14 cellular contexts compared by ENCODE assay signal in genomic region chr17:81338301-81339179, GRCh38. TPM values are rescaled to one million over a fixed set of nuclear protein-coding genes. Genes with fewer than 3 reads are reported as not detected.
DNase-seq lines count a peak whose midpoint lies in the region; ATAC-seq and TF ChIP-seq lines count a peak whose summit lies in the region.
"Had no signal": no experiment of that assay in that cellular context is flagged by ENCODE, and none has a peak within 500 bp of the region (broad histone marks: within the 10 kb centered on the region; RNA-seq: fewer than 3 reads in every experiment).

No MANE protein-coding gene starts in this region.

- H2AFZ ChIP-seq in GM23338, result no peak overlapping the region
- H2AFZ ChIP-seq in Karpas-422 (ENCODE audit: low read length), result no peak overlapping the region

- H3K9me3 Mint-ChIP-seq in GM23338, result no peaks in the 10 kb centered on the region; the same call in 2 of the 3 replicates

- H3K27ac ChIP-seq in GM23338 (ENCODE audit: low read depth) (no peak overlapping the region), VCaP (peak overlapping the region; percentile 100), left ventricle myocardium inferior (replicated peaks) (peak overlapping the region; percentile 96), rectal smooth muscle tissue (ENCODE audit: low read depth, low read length) (no peak overlapping the region), Karpas-422 (ENCODE audit: low read length) (no peak overlapping the region), WERI-Rb-1 (no peak overlapping the region)

- no peaks in the 10 kb centered on the region for H3K36me3 Mint-ChIP-seq in GM23338 (ENCODE audit: low read depth)
- H3K36me3 Mint-ChIP-seq: activated CD8-positive, alpha-beta memory T cell treated with anti-CD3 and anti-CD28 coated beads, Interleukin-2, amount 10 ng/mL, durations not matched to agents 7 days and 5 days had no signal

- no peak overlapping the region for H3K27ac Mint-ChIP-seq in GM23338
- H3K27ac Mint-ChIP-seq: activated CD8-positive, alpha-beta memory T cell treated with anti-CD3 and anti-CD28 coated beads, Interleukin-2, amount 10 ng/mL, durations not matched to agents 7 days and 5 days had no signal

- no peak for ATAC-seq in GM23338
- no peak for ATAC-seq in HG02973 (IDR thresholded peaks at IDR 0.05; ENCODE audit: unreplicated experiment)
- ATAC-seq: activated CD8-positive, alpha-beta memory T cell treated with anti-CD3 and anti-CD28 coated beads, Interleukin-2, amount 10 ng/mL, durations not matched to agents 7 days and 5 days; esophagus mucosa had no signal

- H3K27me3 ChIP-seq in GM23338 (ENCODE audit: insufficient read depth) (peaks cover 47% of the 10 kb centered on the region), left ventricle myocardium inferior (ENCODE audit: low read depth) (peaks cover 13% of the 10 kb centered on the region), rectal smooth muscle tissue (ENCODE audit: control insufficient read depth, insufficient read depth, low read length) (no peaks in the 10 kb centered on the region), Karpas-422 (ENCODE audit: low read length) (no peaks in the 10 kb centered on the region), WERI-Rb-1 (ENCODE audit: insufficient read depth, low read depth, severe bottlenecking) (peaks cover 34% of the 10 kb centered on the region)

- H3K79me2 ChIP-seq in GM23338 (replicated peaks; ENCODE audit: insufficient read depth) (peaks cover under 1% of the 10 kb centered on the region), Karpas-422 (ENCODE audit: low read length) (no peaks in the 10 kb centered on the region)

- peaks cover 48% of the 10 kb centered on the region for H3K27me3 Mint-ChIP-seq in GM23338 (ENCODE audit: insufficient read depth, low read depth, poor library complexity)

- peak; percentile 31; a peak in 3 of 4 replicates for TF ChIP-seq CTCF in GM23338 (conservative IDR thresholded peaks at IDR 0.05; ENCODE audit: low read depth in 2 of 2)
- no peak; the same call in 1 of the 2 replicates for TF ChIP-seq CTCF in VCaP (conservative IDR thresholded peaks at IDR 0.05)
- TF ChIP-seq CTCF in left ventricle myocardium inferior (IDR thresholded peaks at IDR 0.05; ENCODE audit: borderline replicate concordance), result no peak
- TF ChIP-seq CTCF in WERI-Rb-1 (IDR thresholded peaks at IDR 0.05; ENCODE audit: low read depth, low read length), result no peak

- H3K4me3 Mint-ChIP-seq in GM23338, result no peak overlapping the region
- H3K4me3 Mint-ChIP-seq: activated CD8-positive, alpha-beta memory T cell treated with anti-CD3 and anti-CD28 coated beads, Interleukin-2, amount 10 ng/mL, durations not matched to agents 7 days and 5 days had no signal

- peaks cover 25% of the 10 kb centered on the region for H3K4me1 Mint-ChIP-seq in GM23338
- H3K4me1 Mint-ChIP-seq: activated CD8-positive, alpha-beta memory T cell treated with anti-CD3 and anti-CD28 coated beads, Interleukin-2, amount 10 ng/mL, durations not matched to agents 7 days and 5 days had no signal

- no peaks in the 10 kb centered on the region for H3K36me3 ChIP-seq in GM23338 (ENCODE audit: insufficient read depth)
- no peaks in the 10 kb centered on the region for H3K36me3 ChIP-seq in left ventricle myocardium inferior
- no peaks in the 10 kb centered on the region for H3K36me3 ChIP-seq in rectal smooth muscle tissue (ENCODE audit: control insufficient read depth, insufficient read depth, low read length)
- no peaks in the 10 kb centered on the region for H3K36me3 ChIP-seq in Karpas-422 (ENCODE audit: insufficient read depth, low read length)
- peaks cover 3% of the 10 kb centered on the region for H3K36me3 ChIP-seq in WERI-Rb-1

- H3K9me3 ChIP-seq in left ventricle myocardium inferior (replicated peaks), result no peaks in the 10 kb centered on the region
- H3K9me3 ChIP-seq in Karpas-422 (ENCODE audit: low read length), result no peaks in the 10 kb centered on the region
- no peaks in the 10 kb centered on the region for H3K9me3 ChIP-seq in WERI-Rb-1 (ENCODE audit: severe bottlenecking)

- no peaks in the 10 kb centered on the region for H4K20me1 ChIP-seq in GM23338 (replicated peaks; ENCODE audit: insufficient read depth)
- no peaks in the 10 kb centered on the region for H4K20me1 ChIP-seq in Karpas-422 (ENCODE audit: insufficient read depth, low read depth, low read length)

- H3F3A ChIP-seq in GM23338 (replicated peaks; ENCODE audit: low read depth), result peaks cover 5% of the 10 kb centered on the region; the same call in 1 of the 2 replicates

- intact Hi-C loops in left ventricle myocardium inferior (cut with micrococcal nuclease), result no loop called here

- H3K4me1 ChIP-seq in GM23338 (ENCODE audit: insufficient read depth), result peaks cover 35% of the 10 kb centered on the region
- peaks cover 68% of the 10 kb centered on the region for H3K4me1 ChIP-seq in left ventricle myocardium inferior
- peaks cover 13% of the 10 kb centered on the region for H3K4me1 ChIP-seq in rectal smooth muscle tissue (ENCODE audit: control insufficient read depth, insufficient read depth, low read length)
- H3K4me1 ChIP-seq in Karpas-422 (ENCODE audit: low read length), result no peaks in the 10 kb centered on the region

- H3K4me2 ChIP-seq in GM23338 (peak overlapping the region; percentile 97; the same call in 1 of the 2 replicates), Karpas-422 (ENCODE audit: low read depth, low read length, poor library complexity, severe bottlenecking) (no peak overlapping the region)

- no peak for DNase-seq in GM23338 (ENCODE audit: low spot score)
- DNase-seq in left ventricle myocardium inferior, result no peak
- no peak for DNase-seq in NCI-H226
- DNase-seq in Karpas-422, result no peak
- DNase-seq in WERI-Rb-1, result no peak
- DNase-seq: activated CD8-positive, alpha-beta memory T cell treated with anti-CD3 and anti-CD28 coated beads, Interleukin-2, amount 10 ng/mL, durations not matched to agents 7 days and 5 days; anterior cingulate cortex; NCI-H1417 had no signal

- no peaks in the 10 kb centered on the region for H3K9me2 ChIP-seq in GM23338 (ENCODE audit: insufficient read depth)
- no peaks in the 10 kb centered on the region for H3K9me2 ChIP-seq in Karpas-422 (replicated peaks; ENCODE audit: insufficient read depth, low read length)

- no peak overlapping the region for H3K4me3 ChIP-seq in GM23338
- no peak overlapping the region for H3K4me3 ChIP-seq in left ventricle myocardium inferior
- H3K4me3 ChIP-seq in rectal smooth muscle tissue (ENCODE audit: low read length), result no peak overlapping the region
- no peak overlapping the region for H3K4me3 ChIP-seq in Karpas-422 (ENCODE audit: low read length)
- H3K4me3 ChIP-seq in WERI-Rb-1 (ENCODE audit: low read depth, low read length), result no peak overlapping the region
- H3K4me3 ChIP-seq: lung, skin epidermis had no signal

- H3K9ac ChIP-seq in rectal smooth muscle tissue (ENCODE audit: low read length), result peak overlapping the region; percentile 2
- no peak overlapping the region for H3K9ac ChIP-seq in Karpas-422 (ENCODE audit: low read length)

TF ChIP-seq in GM23338, 12 proteins besides CTCF, POLR2A, EP300 and RAD21 (continues in another document):
- TF ChIP-seq EZH2phosphoT487 (IDR thresholded peaks at IDR 0.05; ENCODE audit: unreplicated experiment) (no peak), NANOG (IDR thresholded peaks at IDR 0.05; ENCODE audit: borderline replicate concordance) (no peak), ZNF114 (CRISPR knock-in tag; IDR thresholded peaks at IDR 0.05) (no peak), EZH2 (IDR thresholded peaks at IDR 0.05; ENCODE audit: low read depth, unreplicated experiment) (no peak)

RNA-seq across cellular contexts. Expression of gene SLC38A10, which starts 43.4 kb away (rescaled TPM):
- 51.7 and 55.8 TPM in 2 replicates for total RNA-seq in GM23338 (2014; rRNA removed; shearing (Covaris generic))
- 17.1 and 18.3 TPM in 2 replicates for polyA plus RNA-seq in GM23338 (2016; fragmentation: Nextera tagmentation; extraction: Ambion mirVana)
- total RNA-seq in left ventricle myocardium inferior, result 50.1 TPM
- total RNA-seq in Karpas-422 (2014; rRNA removed; shearing (Covaris generic); ENCODE audit: low replicate concordance), result 20.8 and 48.8 TPM in 2 replicates

RNA-seq across cellular contexts. Expression of gene BAHCC1, which starts 56.7 kb away (rescaled TPM):
- total RNA-seq in GM23338 (2014; rRNA removed; shearing (Covaris generic)), result 1.1 and 1.8 TPM in 2 replicates
- polyA plus RNA-seq in GM23338 (2016; fragmentation: Nextera tagmentation; extraction: Ambion mirVana), result 0.17 and 0.24 TPM in 2 replicates
- total RNA-seq in left ventricle myocardium inferior, result 7.3 TPM
- total RNA-seq in Karpas-422 (2014; rRNA removed; shearing (Covaris generic); ENCODE audit: low replicate concordance), result not detected in 2 replicates

Comparison
In these comparisons a context has a peak if more than half of its experiments do, and no peak if none do; other contexts are left out.
1. H3K27ac ChIP-seq: peak in VCaP (single experiment) and left ventricle myocardium inferior (single experiment); none in GM23338 (single experiment), rectal smooth muscle tissue (single experiment), Karpas-422 (single experiment) and WERI-Rb-1 (single experiment).
2. CTCF ChIP-seq: peak in GM23338 (2 of 2); none in VCaP (single experiment), left ventricle myocardium inferior (single experiment) and WERI-Rb-1 (single experiment).